In genomic region chr4:8060632-8061031, GRCh38 we compare ENCODE assay signal across 33 cellular contexts.
"Had no signal": no experiment of that assay in that cellular context is flagged by ENCODE, and none has a peak within 500 bp of the region (broad histone marks: within the 10 kb centered on the region; RNA-seq: fewer than 3 reads in every experiment).

No MANE protein-coding gene starts in this region.

- ATAC-seq: activated CD4-positive, alpha-beta T cell treated with anti-CD3 and anti-CD28 coated beads for 36 hours; activated CD8-positive, alpha-beta memory T cell treated with anti-CD3 and anti-CD28 coated beads, Interleukin-2, amount 10 ng/mL, durations not matched to agents 7 days and 5 days; activated CD8-positive, alpha-beta T cell treated with anti-CD3 and anti-CD28 coated beads, Interleukin-2, amount 10 ng/mL, durations not matched to agents 7 days and 5 days; activated naive CD8-positive, alpha-beta T cell treated with anti-CD3 and anti-CD28 coated beads, Interleukin-2, amount 50 U/mL, for 24 hours; T-helper 17 cell had no signal

- DNase-seq: activated B cell treated with CpG ODN at 0.5 μM for 24 hours; activated CD4-positive, alpha-beta memory T cell treated with anti-CD3 and anti-CD28 coated beads, Interleukin-2, amount 10 ng/mL, durations not matched to agents 7 days and 5 days; activated CD4-positive, alpha-beta T cell treated with anti-CD3 and anti-CD28 coated beads for 36 hours; activated CD4-positive, alpha-beta T cell treated with anti-CD3 and anti-CD28 coated beads for 48 hours; activated CD4-positive, alpha-beta T cell treated with anti-CD3 and anti-CD28 coated beads, Interleukin-2, amount 10 ng/mL, durations not matched to agents 7 days and 5 days; activated CD4-positive, alpha-beta T cell treated with anti-CD3 and anti-CD28 coated beads, Interleukin-2, amount 50 U/mL, for 48 hours; activated CD4-positive, CD25-positive, alpha-beta regulatory T cell treated with anti-CD3 and anti-CD28 coated beads, Interleukin-2, amount 50 U/mL, for 72 hours; activated CD8-positive, alpha-beta memory T cell treated with anti-CD3 and anti-CD28 coated beads for 24 hours; activated CD8-positive, alpha-beta memory T cell treated with anti-CD3 and anti-CD28 coated beads, Interleukin-2, amount 10 ng/mL, durations not matched to agents 7 days and 5 days; activated CD8-positive, alpha-beta memory T cell treated with anti-CD3 and anti-CD28 coated beads, Interleukin-2, amount 50 U/mL, for 48 hours; activated CD8-positive, alpha-beta T cell treated with anti-CD3 and anti-CD28 coated beads, Interleukin-2, amount 10 ng/mL, durations not matched to agents 7 days and 5 days; activated effector memory CD4-positive, alpha-beta T cell treated with Interleukin-2 at 50 U/mL for 16 hours; activated gamma-delta T cell; activated naive CD4-positive, alpha-beta T cell treated with anti-CD3 and anti-CD28 coated beads, Interleukin-2, amount 10 ng/mL, durations not matched to agents 7 days and 5 days; activated naive CD4-positive, alpha-beta T cell treated with Interleukin-2 at 50 U/mL for 16 hours; activated naive CD8-positive, alpha-beta T cell treated with anti-CD3 and anti-CD28 coated beads, Interleukin-2, amount 10 ng/mL, durations not matched to agents 7 days and 5 days; activated naive CD8-positive, alpha-beta T cell treated with anti-CD3 and anti-CD28 coated beads, Interleukin-2, amount 50 U/mL, for 24 hours; activated T-cell treated with anti-CD3 and anti-CD28 coated beads, Interleukin-2, amount 50 U/mL, for 24 hours; activated T-cell treated with anti-CD3 and anti-CD28 coated beads, Interleukin-2, amount 50 U/mL, for 48 hours; amygdala; anterior cingulate cortex; caudate nucleus; cerebellar nuclear complex; T-helper 17 cell; T-helper 9 cell had no signal

- H3K27ac ChIP-seq: ascending aorta, cardiac muscle cell, VCaP had no signal

- H3K27me3 ChIP-seq: ascending aorta, cardiac muscle cell had no signal

- H3K27me3 Mint-ChIP-seq: activated CD4-positive, alpha-beta memory T cell treated with anti-CD3 and anti-CD28 coated beads, Interleukin-2, amount 10 ng/mL, durations not matched to agents 7 days and 5 days; activated CD4-positive, alpha-beta T cell treated with anti-CD3 and anti-CD28 coated beads for 36 hours; activated CD4-positive, alpha-beta T cell treated with anti-CD3 and anti-CD28 coated beads, Interleukin-2, amount 10 ng/mL, durations not matched to agents 7 days and 5 days; activated CD8-positive, alpha-beta memory T cell treated with anti-CD3 and anti-CD28 coated beads, Interleukin-2, amount 10 ng/mL, durations not matched to agents 7 days and 5 days; activated naive CD4-positive, alpha-beta T cell treated with anti-CD3 and anti-CD28 coated beads, Interleukin-2, amount 10 ng/mL, durations not matched to agents 7 days and 5 days; activated naive CD4-positive, alpha-beta T cell treated with anti-CD3 and anti-CD28 coated beads, Interleukin-2, amount 50 U/mL, for 24 hours; activated naive CD8-positive, alpha-beta T cell; activated naive CD8-positive, alpha-beta T cell treated with anti-CD3 and anti-CD28 coated beads, Interleukin-2, amount 10 ng/mL, durations not matched to agents 7 days and 5 days; activated naive CD8-positive, alpha-beta T cell treated with anti-CD3 and anti-CD28 coated beads, Interleukin-2, amount 50 U/mL, for 24 hours; activated T-cell treated with anti-CD3 and anti-CD28 coated beads, Interleukin-2, amount 50 U/mL, for 24 hours; brain; central memory CD8-positive, alpha-beta T cell; T-helper 17 cell had no signal

- H3K36me3 Mint-ChIP-seq: activated naive CD4-positive, alpha-beta T cell treated with anti-CD3 and anti-CD28 coated beads, Interleukin-2, amount 10 ng/mL, durations not matched to agents 7 days and 5 days; activated naive CD8-positive, alpha-beta T cell treated with anti-CD3 and anti-CD28 coated beads, Interleukin-2, amount 10 ng/mL, durations not matched to agents 7 days and 5 days had no signal

- H3K4me3 Mint-ChIP-seq: activated B cell treated with CpG ODN at 0.5 μM for 24 hours; activated CD4-positive, alpha-beta memory T cell treated with anti-CD3 and anti-CD28 coated beads, Interleukin-2, amount 10 ng/mL, durations not matched to agents 7 days and 5 days; activated CD4-positive, alpha-beta T cell treated with anti-CD3 and anti-CD28 coated beads for 36 hours; activated CD4-positive, alpha-beta T cell treated with anti-CD3 and anti-CD28 coated beads, Interleukin-2, amount 10 ng/mL, durations not matched to agents 7 days and 5 days; activated CD8-positive, alpha-beta memory T cell treated with anti-CD3 and anti-CD28 coated beads, Interleukin-2, amount 10 ng/mL, durations not matched to agents 7 days and 5 days; activated CD8-positive, alpha-beta T cell treated with anti-CD3 and anti-CD28 coated beads, Interleukin-2, amount 10 ng/mL, durations not matched to agents 7 days and 5 days; activated naive CD4-positive, alpha-beta T cell treated with anti-CD3 and anti-CD28 coated beads, Interleukin-2, amount 10 ng/mL, durations not matched to agents 7 days and 5 days; activated naive CD4-positive, alpha-beta T cell treated with anti-CD3 and anti-CD28 coated beads, Interleukin-2, amount 50 U/mL, for 24 hours; activated naive CD8-positive, alpha-beta T cell; activated naive CD8-positive, alpha-beta T cell treated with anti-CD3 and anti-CD28 coated beads, Interleukin-2, amount 10 ng/mL, durations not matched to agents 7 days and 5 days; activated naive CD8-positive, alpha-beta T cell treated with anti-CD3 and anti-CD28 coated beads, Interleukin-2, amount 50 U/mL, for 24 hours; activated T-cell treated with anti-CD3 and anti-CD28 coated beads, Interleukin-2, amount 50 U/mL, for 24 hours; brain; central memory CD8-positive, alpha-beta T cell; T-helper 17 cell had no signal

- H3K27ac Mint-ChIP-seq: activated B cell treated with CpG ODN at 0.5 μM for 24 hours; activated CD4-positive, alpha-beta memory T cell treated with anti-CD3 and anti-CD28 coated beads, Interleukin-2, amount 10 ng/mL, durations not matched to agents 7 days and 5 days; activated CD4-positive, alpha-beta T cell treated with anti-CD3 and anti-CD28 coated beads for 36 hours; activated CD4-positive, alpha-beta T cell treated with anti-CD3 and anti-CD28 coated beads, Interleukin-2, amount 10 ng/mL, durations not matched to agents 7 days and 5 days; activated CD8-positive, alpha-beta memory T cell treated with anti-CD3 and anti-CD28 coated beads, Interleukin-2, amount 10 ng/mL, durations not matched to agents 7 days and 5 days; activated CD8-positive, alpha-beta T cell treated with anti-CD3 and anti-CD28 coated beads, Interleukin-2, amount 10 ng/mL, durations not matched to agents 7 days and 5 days; activated naive CD4-positive, alpha-beta T cell treated with anti-CD3 and anti-CD28 coated beads, Interleukin-2, amount 10 ng/mL, durations not matched to agents 7 days and 5 days; activated naive CD4-positive, alpha-beta T cell treated with anti-CD3 and anti-CD28 coated beads, Interleukin-2, amount 50 U/mL, for 24 hours; activated naive CD8-positive, alpha-beta T cell; activated naive CD8-positive, alpha-beta T cell treated with anti-CD3 and anti-CD28 coated beads, Interleukin-2, amount 10 ng/mL, durations not matched to agents 7 days and 5 days; activated naive CD8-positive, alpha-beta T cell treated with anti-CD3 and anti-CD28 coated beads, Interleukin-2, amount 50 U/mL, for 24 hours; activated T-cell treated with anti-CD3 and anti-CD28 coated beads, Interleukin-2, amount 50 U/mL, for 24 hours; activated T-helper 2 cell treated with anti-CD3 and anti-CD28 coated beads, Interferon-gamma antibody, Interleukin-2, Interleukin-4, amounts not matched to agents 10 μg/mL and 5 μg/mL and 100 μg/mL, durations not matched to agents 14 hours and 24 hours and 36 hours; brain; T-helper 17 cell had no signal

- H3K36me3 ChIP-seq: cardiac muscle cell had no signal

- H3K4me3 ChIP-seq: ascending aorta, cardiac muscle cell had no signal

- H3K4me1 ChIP-seq: ascending aorta had no signal

- H3K4me1 Mint-ChIP-seq: activated B cell treated with CpG ODN at 0.5 μM for 24 hours; activated CD4-positive, alpha-beta memory T cell treated with anti-CD3 and anti-CD28 coated beads, Interleukin-2, amount 10 ng/mL, durations not matched to agents 7 days and 5 days; activated CD4-positive, alpha-beta T cell treated with anti-CD3 and anti-CD28 coated beads for 36 hours; activated CD4-positive, alpha-beta T cell treated with anti-CD3 and anti-CD28 coated beads, Interleukin-2, amount 10 ng/mL, durations not matched to agents 7 days and 5 days; activated CD8-positive, alpha-beta memory T cell treated with anti-CD3 and anti-CD28 coated beads, Interleukin-2, amount 10 ng/mL, durations not matched to agents 7 days and 5 days; activated naive CD4-positive, alpha-beta T cell treated with anti-CD3 and anti-CD28 coated beads, Interleukin-2, amount 10 ng/mL, durations not matched to agents 7 days and 5 days; activated naive CD4-positive, alpha-beta T cell treated with anti-CD3 and anti-CD28 coated beads, Interleukin-2, amount 50 U/mL, for 24 hours; activated naive CD8-positive, alpha-beta T cell treated with anti-CD3 and anti-CD28 coated beads, Interleukin-2, amount 10 ng/mL, durations not matched to agents 7 days and 5 days; activated naive CD8-positive, alpha-beta T cell treated with anti-CD3 and anti-CD28 coated beads, Interleukin-2, amount 50 U/mL, for 24 hours; brain; central memory CD8-positive, alpha-beta T cell; T-helper 17 cell had no signal
